16 cellular contexts compared by ENCODE assay signal in the genomic region with DNA sequence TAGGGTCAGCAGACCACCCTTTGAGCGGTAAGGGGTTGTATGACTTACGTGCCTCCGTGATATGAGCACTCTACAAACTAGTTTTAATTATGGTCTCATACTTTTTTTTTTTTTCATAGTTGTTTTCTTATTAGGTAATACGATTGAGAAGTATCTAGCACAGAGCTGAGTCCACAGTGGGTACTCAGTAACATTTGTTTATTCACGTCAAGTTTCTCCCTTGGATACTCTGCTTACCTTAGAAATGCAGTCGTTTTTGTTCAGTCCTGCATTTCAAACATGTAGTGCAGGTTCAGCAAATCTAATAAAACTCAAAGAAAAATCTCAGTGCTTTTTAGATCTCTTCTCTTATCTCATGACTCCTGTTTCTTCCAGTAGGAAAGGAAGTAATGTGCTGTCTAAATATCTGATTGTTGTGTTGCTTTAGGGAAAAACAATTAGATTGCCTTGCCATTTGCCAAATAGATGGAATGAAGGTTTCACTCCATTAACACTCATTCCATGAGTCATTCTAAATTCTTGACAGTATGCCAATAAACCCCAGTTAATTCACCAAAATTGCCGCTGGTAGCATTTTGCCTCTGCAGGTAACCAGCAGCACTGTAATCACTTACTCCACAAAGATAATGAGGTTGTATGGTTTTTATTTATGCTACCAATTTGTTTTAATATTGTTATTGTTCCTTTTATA.
A peak's percentile ranks its signal among the peaks of the same experiment; 100 is the strongest.
DNase-seq lines count a peak whose midpoint lies in the region; ATAC-seq and TF ChIP-seq lines count a peak whose summit lies in the region.
"Had no signal": no experiment of that assay in that cellular context is flagged by ENCODE, and none has a peak within 500 bp of the region (broad histone marks: within the 10 kb centered on the region; RNA-seq: fewer than 3 reads in every experiment).

No MANE protein-coding gene starts in this region.

- H3K27ac ChIP-seq in SJSA1: peak overlapping the region; percentile 73
- H3K27ac ChIP-seq: psoas muscle, SJCRH30 had no signal

- H3K4me1 Mint-ChIP-seq in activated naive CD4-positive, alpha-beta T cell treated with anti-CD3 and anti-CD28 coated beads for 36 hours (ENCODE audit: low read depth): no peaks in the 10 kb centered on the region

- no peak for ATAC-seq in GM18505 (IDR thresholded peaks at IDR 0.05; ENCODE audit: unreplicated experiment)
- ATAC-seq: activated T-cell treated with anti-CD3 and anti-CD28 coated beads, Interleukin-2, amount 50 U/mL, for 4 hours; CD8-positive, alpha-beta T cell; psoas muscle had no signal

- H3K4me3 ChIP-seq in SJSA1: no peak overlapping the region
- H3K4me3 ChIP-seq: psoas muscle, SJCRH30 had no signal

- no peaks in the 10 kb centered on the region for H3K9me3 ChIP-seq in SJSA1 (replicated peaks)
- H3K9me3 ChIP-seq: psoas muscle, SJCRH30 had no signal

- CTCF ChIA-PET in activated naive CD4-positive, alpha-beta T cell treated with anti-CD3 and anti-CD28 coated beads for 36 hours (lab: Charles Lee): interaction anchor here (1.0 kb wide), 1 partner anchor 12 kb away, joined by 3 read pairs; no protein-coding TSS in a partner anchor

- intact Hi-C loops in activated naive CD4-positive, alpha-beta T cell treated with anti-CD3 and anti-CD28 coated beads for 36 hours (cut with micrococcal nuclease): no loop called here

- TF ChIP-seq POLR2A in GM18505 (IDR thresholded peaks at IDR 0.05; ENCODE audit: borderline replicate concordance, extremely low read depth, insufficient read depth, insufficient read length): no peak

- no peaks in the 10 kb centered on the region for H3K36me3 ChIP-seq in SJSA1
- H3K36me3 ChIP-seq: SJCRH30 had no signal

- no peak overlapping the region for H3K27ac Mint-ChIP-seq in activated naive CD4-positive, alpha-beta T cell treated with anti-CD3 and anti-CD28 coated beads for 36 hours
- H3K27ac Mint-ChIP-seq: CD8-positive, alpha-beta T cell had no signal

- H3K9me3 Mint-ChIP-seq in activated naive CD4-positive, alpha-beta T cell treated with anti-CD3 and anti-CD28 coated beads for 36 hours: no peaks in the 10 kb centered on the region
- H3K9me3 Mint-ChIP-seq: activated T-cell treated with anti-CD3 and anti-CD28 coated beads, Interleukin-2, amount 50 U/mL, for 4 hours; CD8-positive, alpha-beta T cell had no signal

- peaks cover 5% of the 10 kb centered on the region for H3K27me3 Mint-ChIP-seq in activated naive CD4-positive, alpha-beta T cell treated with anti-CD3 and anti-CD28 coated beads for 36 hours (ENCODE audit: low read depth)

- H3K4me3 Mint-ChIP-seq in activated naive CD4-positive, alpha-beta T cell treated with anti-CD3 and anti-CD28 coated beads for 36 hours: no peak overlapping the region
- H3K4me3 Mint-ChIP-seq: activated T-cell treated with anti-CD3 and anti-CD28 coated beads, Interleukin-2, amount 50 U/mL, for 4 hours; CD8-positive, alpha-beta T cell had no signal

- no peaks in the 10 kb centered on the region for H3K27me3 ChIP-seq in SJSA1 (replicated peaks)
- H3K27me3 ChIP-seq: SJCRH30 had no signal

- peaks cover 73% of the 10 kb centered on the region for H3K4me1 ChIP-seq in SJSA1 (replicated peaks)
- H3K4me1 ChIP-seq: psoas muscle, SJCRH30 had no signal

- DNase-seq in ELR (ENCODE audit: low read depth) (peak; percentile 24), NCI-H146 (lab: John Stamatoyannopoulos, UW) (peak; percentile 41), SJSA1 (ENCODE audit: low read depth in 1 of 2, low spot score in 2 of 2) (peak in 1 of 2 experiments; percentile 76), left kidney (ENCODE audit: low read depth, low spot score) (peak; percentile 21), cerebellar nuclear complex (lab: John Stamatoyannopoulos, UW) (no peak), D341Med (ENCODE audit: low spot score) (no peak)
- no peak for DNase-seq in activated naive CD4-positive, alpha-beta T cell treated with anti-CD3 and anti-CD28 coated beads for 36 hours
- DNase-seq: activated T-cell treated with anti-CD3 and anti-CD28 coated beads, Interleukin-2, amount 50 U/mL, for 4 hours; anterior cingulate cortex; CD8-positive, alpha-beta T cell; hippocampal formation; NCI-H2029 treated with DMSO at 0.1 percent for 48 hours; psoas muscle; SJCRH30; stimulated activated CD4-positive, alpha-beta T cell treated with anti-CD3 and anti-CD28 coated beads, Interleukin-4, amount 100 ng/mL, for 1 hour had no signal

- no peaks in the 10 kb centered on the region for H3K36me3 Mint-ChIP-seq in activated naive CD4-positive, alpha-beta T cell treated with anti-CD3 and anti-CD28 coated beads for 36 hours (ENCODE audit: low read depth)
- H3K36me3 Mint-ChIP-seq: CD8-positive, alpha-beta T cell had no signal

Comparison
In these comparisons a context has a peak if more than half of its experiments do, and no peak if none do; other contexts are left out.
1. DNase-seq: peak in ELR (single experiment), NCI-H146 (single experiment) and left kidney (single experiment); none in activated naive CD4-positive, alpha-beta T cell treated with anti-CD3 and anti-CD28 coated beads for 36 hours (single experiment), cerebellar nuclear complex (0 of 2) and D341Med (single experiment).